Comparison of ENCODE assay signal across 14 cellular contexts in genomic region chr6:15073344-15073789, GRCh38.
A peak's percentile ranks its signal among the peaks of the same experiment; 100 is the strongest.
DNase-seq lines count a peak whose midpoint lies in the region; ATAC-seq and TF ChIP-seq lines count a peak whose summit lies in the region.
"Had no signal": no experiment of that assay in that cellular context is flagged by ENCODE, and none has a peak within 500 bp of the region (broad histone marks: within the 10 kb centered on the region; RNA-seq: fewer than 3 reads in every experiment).

No MANE protein-coding gene starts in this region.

- no peak overlapping the region for H3K27ac Mint-ChIP-seq in activated CD4-positive, alpha-beta T cell treated with anti-CD3 and anti-CD28 coated beads, Interleukin-2, amount 10 ng/mL, durations not matched to agents 24 days and 14 days
- H3K27ac Mint-ChIP-seq in stimulated activated memory B cell treated with anti-CD40 and anti-IgM and Interleukin-4, amounts not matched to agents 10 μg/mL and 1 μg/mL and 100 μg/mL, for 72 hours: no peak overlapping the region

- H3K27ac ChIP-seq in colonic mucosa: no peak overlapping the region
- H3K27ac ChIP-seq: A549, coronary artery, gastrocnemius medialis, left lung had no signal

- TF ChIP-seq CTCF in colonic mucosa (IDR thresholded peaks at IDR 0.05): no peak

- no peaks in the 10 kb centered on the region for H3K27me3 ChIP-seq in colonic mucosa
- H3K27me3 ChIP-seq: gastrocnemius medialis, left lung had no signal

- H3K4me3 ChIP-seq in colonic mucosa: no peak overlapping the region
- H3K4me3 ChIP-seq: A549, coronary artery, gastrocnemius medialis, left lung had no signal

- H3K36me3 Mint-ChIP-seq in activated CD4-positive, alpha-beta T cell treated with anti-CD3 and anti-CD28 coated beads, Interleukin-2, amount 10 ng/mL, durations not matched to agents 24 days and 14 days (ENCODE audit: low read depth): no peaks in the 10 kb centered on the region
- H3K36me3 Mint-ChIP-seq in stimulated activated memory B cell treated with anti-CD40 and anti-IgM and Interleukin-4, amounts not matched to agents 10 μg/mL and 1 μg/mL and 100 μg/mL, for 72 hours: no peaks in the 10 kb centered on the region

- H3K4me3 Mint-ChIP-seq in activated CD4-positive, alpha-beta T cell treated with anti-CD3 and anti-CD28 coated beads, Interleukin-2, amount 10 ng/mL, durations not matched to agents 24 days and 14 days: no peak overlapping the region
- H3K4me3 Mint-ChIP-seq in stimulated activated memory B cell treated with anti-CD40 and anti-IgM and Interleukin-4, amounts not matched to agents 10 μg/mL and 1 μg/mL and 100 μg/mL, for 72 hours: no peak overlapping the region

- no peaks in the 10 kb centered on the region for H3K4me1 Mint-ChIP-seq in activated CD4-positive, alpha-beta T cell treated with anti-CD3 and anti-CD28 coated beads, Interleukin-2, amount 10 ng/mL, durations not matched to agents 24 days and 14 days
- H3K4me1 Mint-ChIP-seq in stimulated activated memory B cell treated with anti-CD40 and anti-IgM and Interleukin-4, amounts not matched to agents 10 μg/mL and 1 μg/mL and 100 μg/mL, for 72 hours: no peaks in the 10 kb centered on the region

- DNase-seq in activated CD4-positive, alpha-beta T cell treated with anti-CD3 and anti-CD28 coated beads for 48 hours: peak; percentile 15
- DNase-seq in activated CD4-positive, alpha-beta T cell treated with anti-CD3 and anti-CD28 coated beads, Interleukin-2, amount 10 ng/mL, durations not matched to agents 24 days and 14 days: no peak
- DNase-seq in NCI-H2196 (lab: John Stamatoyannopoulos, UW; ENCODE audit: unreplicated experiment) (peak; percentile 65), colonic mucosa (no peak), SHP77 treated with DMSO at 0.1 percent for 48 hours (lab: John Stamatoyannopoulos, UW) (no peak), cardiac septum (ENCODE audit: low spot score) (no peak)
- DNase-seq: gastrocnemius medialis, left lung, NCI-H2107, RPMI8226 had no signal

- no peaks in the 10 kb centered on the region for H3K27me3 Mint-ChIP-seq in activated CD4-positive, alpha-beta T cell treated with anti-CD3 and anti-CD28 coated beads, Interleukin-2, amount 10 ng/mL, durations not matched to agents 24 days and 14 days
- no peaks in the 10 kb centered on the region for H3K27me3 Mint-ChIP-seq in stimulated activated memory B cell treated with anti-CD40 and anti-IgM and Interleukin-4, amounts not matched to agents 10 μg/mL and 1 μg/mL and 100 μg/mL, for 72 hours

- peaks cover 10% of the 10 kb centered on the region for H3K9me3 Mint-ChIP-seq in activated CD4-positive, alpha-beta T cell treated with anti-CD3 and anti-CD28 coated beads, Interleukin-2, amount 10 ng/mL, durations not matched to agents 24 days and 14 days
- H3K9me3 Mint-ChIP-seq in stimulated activated memory B cell treated with anti-CD40 and anti-IgM and Interleukin-4, amounts not matched to agents 10 μg/mL and 1 μg/mL and 100 μg/mL, for 72 hours: no peaks in the 10 kb centered on the region

- intact Hi-C loops in activated CD4-positive, alpha-beta T cell treated with anti-CD3 and anti-CD28 coated beads, Interleukin-2, amount 10 ng/mL, durations not matched to agents 24 days and 14 days (cut with micrococcal nuclease): no loop called here
- intact Hi-C loops in colonic mucosa (cut with DNase I) (no loop called here), cardiac septum (cut with DNase I) (no loop called here)

- no peaks in the 10 kb centered on the region for H3K9me3 ChIP-seq in colonic mucosa
- H3K9me3 ChIP-seq: A549, gastrocnemius medialis, left lung had no signal

- peak; percentile 66 for ATAC-seq in esophagus mucosa
- ATAC-seq in stimulated activated memory B cell treated with anti-CD40 and anti-IgM and Interleukin-4, amounts not matched to agents 10 μg/mL and 1 μg/mL and 100 μg/mL, for 72 hours: peak; percentile 55
- ATAC-seq: A549, left lung had no signal

- no peak overlapping the region for H3K9ac ChIP-seq in colonic mucosa (ENCODE audit: low read depth in 2 of 2, low read length in 2 of 2)

- no peaks in the 10 kb centered on the region for H3K36me3 ChIP-seq in colonic mucosa
- H3K36me3 ChIP-seq: gastrocnemius medialis, left lung had no signal

- no peaks in the 10 kb centered on the region for H3K4me1 ChIP-seq in colonic mucosa
- H3K4me1 ChIP-seq: A549, gastrocnemius medialis, left lung had no signal

Comparison
In these comparisons a context has a peak if more than half of its experiments do, and no peak if none do; other contexts are left out.
1. DNase-seq: peak in activated CD4-positive, alpha-beta T cell treated with anti-CD3 and anti-CD28 coated beads for 48 hours (single experiment) and NCI-H2196 (single experiment); none in activated CD4-positive, alpha-beta T cell treated with anti-CD3 and anti-CD28 coated beads, Interleukin-2, amount 10 ng/mL, durations not matched to agents 24 days and 14 days (single experiment), colonic mucosa (single experiment), SHP77 treated with DMSO at 0.1 percent for 48 hours (single experiment) and cardiac septum (single experiment).